In the genomic region with DNA sequence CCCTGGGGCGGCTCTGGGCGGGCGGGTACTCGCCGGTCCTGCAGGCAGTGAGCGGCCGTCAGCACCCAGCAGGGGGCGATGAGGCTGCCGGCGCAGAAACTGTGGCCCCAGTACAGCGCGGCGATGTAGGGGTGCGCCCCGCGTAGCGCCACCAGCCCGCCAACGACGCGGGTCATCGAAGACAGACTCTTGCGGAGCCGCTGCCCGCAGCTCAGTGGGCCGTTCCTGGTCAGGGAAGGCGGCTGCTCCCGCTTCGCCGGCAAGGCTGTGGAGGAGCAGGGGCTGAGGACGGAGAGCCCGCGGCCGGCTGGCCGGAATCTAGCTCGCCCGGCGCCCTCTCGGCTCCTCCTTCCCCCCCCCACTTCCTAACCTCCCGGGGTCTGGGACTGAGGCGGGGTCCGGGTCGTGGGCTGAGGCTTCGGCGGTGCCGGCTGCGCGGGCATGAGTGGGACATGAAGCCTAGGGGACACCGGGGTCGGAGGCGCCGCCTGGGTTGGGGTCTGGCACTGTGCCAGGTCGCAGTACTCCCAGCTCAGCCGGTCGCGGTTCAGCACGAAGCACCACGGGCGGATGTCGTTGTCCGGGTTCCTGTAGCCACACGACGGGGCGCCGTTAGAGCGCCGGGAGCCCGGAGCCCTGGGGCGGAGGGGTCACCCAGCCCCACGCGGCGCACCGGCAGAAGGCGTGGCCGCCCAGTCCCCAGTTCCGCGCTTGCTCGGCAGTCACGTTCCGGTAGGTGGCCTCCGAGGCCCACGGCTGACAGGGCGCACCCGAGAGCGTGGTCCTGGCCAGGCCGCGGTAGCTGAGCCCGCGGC, we compare ENCODE assay signal across 1 cellular context.
TF ChIP-seq lines count a peak whose summit lies in the region.

No MANE protein-coding gene starts in this region.

TF ChIP-seq in K562, 482 proteins besides CTCF, POLR2A, EP300 and RAD21 (continued from another document and continues in another):
- TF ChIP-seq, protein P1, sequence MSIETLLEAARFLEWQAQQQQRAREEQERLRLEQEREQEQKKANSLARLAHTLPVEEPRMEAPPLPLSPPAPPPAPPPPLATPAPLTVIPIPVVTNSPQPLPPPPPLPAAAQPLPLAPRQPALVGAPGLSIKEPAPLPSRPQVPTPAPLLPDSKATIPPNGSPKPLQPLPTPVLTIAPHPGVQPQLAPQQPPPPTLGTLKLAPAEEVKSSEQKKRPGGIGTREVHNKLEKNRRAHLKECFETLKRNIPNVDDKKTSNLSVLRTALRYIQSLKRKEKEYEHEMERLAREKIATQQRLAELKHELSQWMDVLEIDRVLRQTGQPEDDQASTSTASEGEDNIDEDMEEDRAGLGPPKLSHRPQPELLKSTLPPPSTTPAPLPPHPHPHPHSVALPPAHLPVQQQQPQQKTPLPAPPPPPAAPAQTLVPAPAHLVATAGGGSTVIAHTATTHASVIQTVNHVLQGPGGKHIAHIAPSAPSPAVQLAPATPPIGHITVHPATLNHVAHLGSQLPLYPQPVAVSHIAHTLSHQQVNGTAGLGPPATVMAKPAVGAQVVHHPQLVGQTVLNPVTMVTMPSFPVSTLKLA (conservative IDR thresholded peaks at IDR 0.05), result peak; percentile 90 to 94
- peak; percentile 75 for TF ChIP-seq ZBTB1 (CRISPR knock-in tag; IDR thresholded peaks at IDR 0.05; ENCODE audit: borderline replicate concordance, low read depth)
- TF ChIP-seq, protein P2, sequence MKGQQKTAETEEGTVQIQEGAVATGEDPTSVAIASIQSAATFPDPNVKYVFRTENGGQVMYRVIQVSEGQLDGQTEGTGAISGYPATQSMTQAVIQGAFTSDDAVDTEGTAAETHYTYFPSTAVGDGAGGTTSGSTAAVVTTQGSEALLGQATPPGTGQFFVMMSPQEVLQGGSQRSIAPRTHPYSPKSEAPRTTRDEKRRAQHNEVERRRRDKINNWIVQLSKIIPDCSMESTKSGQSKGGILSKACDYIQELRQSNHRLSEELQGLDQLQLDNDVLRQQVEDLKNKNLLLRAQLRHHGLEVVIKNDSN (CRISPR knock-in tag; IDR thresholded peaks at IDR 0.05), result peak; percentile 70
- TF ChIP-seq, protein P3, sequence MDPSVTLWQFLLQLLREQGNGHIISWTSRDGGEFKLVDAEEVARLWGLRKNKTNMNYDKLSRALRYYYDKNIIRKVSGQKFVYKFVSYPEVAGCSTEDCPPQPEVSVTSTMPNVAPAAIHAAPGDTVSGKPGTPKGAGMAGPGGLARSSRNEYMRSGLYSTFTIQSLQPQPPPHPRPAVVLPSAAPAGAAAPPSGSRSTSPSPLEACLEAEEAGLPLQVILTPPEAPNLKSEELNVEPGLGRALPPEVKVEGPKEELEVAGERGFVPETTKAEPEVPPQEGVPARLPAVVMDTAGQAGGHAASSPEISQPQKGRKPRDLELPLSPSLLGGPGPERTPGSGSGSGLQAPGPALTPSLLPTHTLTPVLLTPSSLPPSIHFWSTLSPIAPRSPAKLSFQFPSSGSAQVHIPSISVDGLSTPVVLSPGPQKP (CRISPR knock-in tag; IDR thresholded peaks at IDR 0.05), result no peak
- peak; percentile 12; the same call in 1 of the 2 replicates for TF ChIP-seq ESRRA (IDR thresholded peaks at IDR 0.05; ENCODE audit: borderline replicate concordance, low read depth)
- TF ChIP-seq, protein P4, sequence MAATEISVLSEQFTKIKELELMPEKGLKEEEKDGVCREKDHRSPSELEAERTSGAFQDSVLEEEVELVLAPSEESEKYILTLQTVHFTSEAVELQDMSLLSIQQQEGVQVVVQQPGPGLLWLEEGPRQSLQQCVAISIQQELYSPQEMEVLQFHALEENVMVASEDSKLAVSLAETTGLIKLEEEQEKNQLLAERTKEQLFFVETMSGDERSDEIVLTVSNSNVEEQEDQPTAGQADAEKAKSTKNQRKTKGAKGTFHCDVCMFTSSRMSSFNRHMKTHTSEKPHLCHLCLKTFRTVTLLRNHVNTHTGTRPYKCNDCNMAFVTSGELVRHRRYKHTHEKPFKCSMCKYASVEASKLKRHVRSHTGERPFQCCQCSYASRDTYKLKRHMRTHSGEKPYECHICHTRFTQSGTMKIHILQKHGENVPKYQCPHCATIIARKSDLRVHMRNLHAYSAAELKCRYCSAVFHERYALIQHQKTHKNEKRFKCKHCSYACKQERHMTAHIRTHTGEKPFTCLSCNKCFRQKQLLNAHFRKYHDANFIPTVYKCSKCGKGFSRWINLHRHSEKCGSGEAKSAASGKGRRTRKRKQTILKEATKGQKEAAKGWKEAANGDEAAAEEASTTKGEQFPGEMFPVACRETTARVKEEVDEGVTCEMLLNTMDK (IDR thresholded peaks at IDR 0.05; ENCODE audit: borderline replicate concordance, insufficient read depth, low read depth, low read length, poor library complexity, severe bottlenecking), result peak; percentile 95
- TF ChIP-seq SP1 (CRISPR knock-in tag; IDR thresholded peaks at IDR 0.05), result peak; percentile 89
- no peak for TF ChIP-seq ZNF212 (CRISPR knock-in tag; IDR thresholded peaks at IDR 0.05)
- TF ChIP-seq, protein P5, sequence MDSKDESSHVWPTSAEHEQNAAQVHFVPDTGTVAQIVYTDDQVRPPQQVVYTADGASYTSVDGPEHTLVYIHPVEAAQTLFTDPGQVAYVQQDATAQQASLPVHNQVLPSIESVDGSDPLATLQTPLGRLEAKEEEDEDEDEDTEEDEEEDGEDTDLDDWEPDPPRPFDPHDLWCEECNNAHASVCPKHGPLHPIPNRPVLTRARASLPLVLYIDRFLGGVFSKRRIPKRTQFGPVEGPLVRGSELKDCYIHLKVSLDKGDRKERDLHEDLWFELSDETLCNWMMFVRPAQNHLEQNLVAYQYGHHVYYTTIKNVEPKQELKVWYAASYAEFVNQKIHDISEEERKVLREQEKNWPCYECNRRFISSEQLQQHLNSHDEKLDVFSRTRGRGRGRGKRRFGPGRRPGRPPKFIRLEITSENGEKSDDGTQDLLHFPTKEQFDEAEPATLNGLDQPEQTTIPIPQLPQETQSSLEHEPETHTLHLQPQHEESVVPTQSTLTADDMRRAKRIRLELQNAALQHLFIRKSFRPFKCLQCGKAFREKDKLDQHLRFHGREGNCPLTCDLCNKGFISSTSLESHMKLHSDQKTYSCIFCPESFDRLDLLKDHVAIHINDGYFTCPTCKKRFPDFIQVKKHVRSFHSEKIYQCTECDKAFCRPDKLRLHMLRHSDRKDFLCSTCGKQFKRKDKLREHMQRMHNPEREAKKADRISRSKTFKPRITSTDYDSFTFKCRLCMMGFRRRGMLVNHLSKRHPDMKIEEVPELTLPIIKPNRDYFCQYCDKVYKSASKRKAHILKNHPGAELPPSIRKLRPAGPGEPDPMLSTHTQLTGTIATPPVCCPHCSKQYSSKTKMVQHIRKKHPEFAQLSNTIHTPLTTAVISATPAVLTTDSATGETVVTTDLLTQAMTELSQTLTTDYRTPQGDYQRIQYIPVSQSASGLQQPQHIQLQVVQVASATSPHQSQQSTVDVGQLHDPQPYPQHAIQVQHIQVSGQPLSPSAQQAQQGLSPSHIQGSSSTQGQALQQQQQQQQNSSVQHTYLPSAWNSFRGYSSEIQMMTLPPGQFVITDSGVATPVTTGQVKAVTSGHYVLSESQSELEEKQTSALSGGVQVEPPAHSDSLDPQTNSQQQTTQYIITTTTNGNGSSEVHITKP (IDR thresholded peaks at IDR 0.05; ENCODE audit: partially characterized antibody), result peak; percentile 59
- no peak for TF ChIP-seq ZNF444 (CRISPR knock-in tag; IDR thresholded peaks at IDR 0.05)
- peak; percentile 37; the same call in 1 of the 2 replicates for TF ChIP-seq CHD2 (IDR thresholded peaks at IDR 0.05; ENCODE audit: low read depth, low read length)
- TF ChIP-seq ELF4 (CRISPR knock-in tag; IDR thresholded peaks at IDR 0.05), result peak; percentile 53; the same call in 1 of the 2 replicates
- TF ChIP-seq ZNF232 (CRISPR knock-in tag; IDR thresholded peaks at IDR 0.05), result 0 out of 2 replicates have a peak, but pooled peaks have one; percentile 64
- peak; percentile 81 for TF ChIP-seq L3MBTL2 (IDR thresholded peaks at IDR 0.05)
- TF ChIP-seq CREM (IDR thresholded peaks at IDR 0.05; ENCODE audit: low read depth), result peak; percentile 84
- TF ChIP-seq MYNN (IDR thresholded peaks at IDR 0.05), result peak; percentile 70
- no peak for TF ChIP-seq MYNN (CRISPR knock-in tag; IDR thresholded peaks at IDR 0.05)
- TF ChIP-seq, protein P6, sequence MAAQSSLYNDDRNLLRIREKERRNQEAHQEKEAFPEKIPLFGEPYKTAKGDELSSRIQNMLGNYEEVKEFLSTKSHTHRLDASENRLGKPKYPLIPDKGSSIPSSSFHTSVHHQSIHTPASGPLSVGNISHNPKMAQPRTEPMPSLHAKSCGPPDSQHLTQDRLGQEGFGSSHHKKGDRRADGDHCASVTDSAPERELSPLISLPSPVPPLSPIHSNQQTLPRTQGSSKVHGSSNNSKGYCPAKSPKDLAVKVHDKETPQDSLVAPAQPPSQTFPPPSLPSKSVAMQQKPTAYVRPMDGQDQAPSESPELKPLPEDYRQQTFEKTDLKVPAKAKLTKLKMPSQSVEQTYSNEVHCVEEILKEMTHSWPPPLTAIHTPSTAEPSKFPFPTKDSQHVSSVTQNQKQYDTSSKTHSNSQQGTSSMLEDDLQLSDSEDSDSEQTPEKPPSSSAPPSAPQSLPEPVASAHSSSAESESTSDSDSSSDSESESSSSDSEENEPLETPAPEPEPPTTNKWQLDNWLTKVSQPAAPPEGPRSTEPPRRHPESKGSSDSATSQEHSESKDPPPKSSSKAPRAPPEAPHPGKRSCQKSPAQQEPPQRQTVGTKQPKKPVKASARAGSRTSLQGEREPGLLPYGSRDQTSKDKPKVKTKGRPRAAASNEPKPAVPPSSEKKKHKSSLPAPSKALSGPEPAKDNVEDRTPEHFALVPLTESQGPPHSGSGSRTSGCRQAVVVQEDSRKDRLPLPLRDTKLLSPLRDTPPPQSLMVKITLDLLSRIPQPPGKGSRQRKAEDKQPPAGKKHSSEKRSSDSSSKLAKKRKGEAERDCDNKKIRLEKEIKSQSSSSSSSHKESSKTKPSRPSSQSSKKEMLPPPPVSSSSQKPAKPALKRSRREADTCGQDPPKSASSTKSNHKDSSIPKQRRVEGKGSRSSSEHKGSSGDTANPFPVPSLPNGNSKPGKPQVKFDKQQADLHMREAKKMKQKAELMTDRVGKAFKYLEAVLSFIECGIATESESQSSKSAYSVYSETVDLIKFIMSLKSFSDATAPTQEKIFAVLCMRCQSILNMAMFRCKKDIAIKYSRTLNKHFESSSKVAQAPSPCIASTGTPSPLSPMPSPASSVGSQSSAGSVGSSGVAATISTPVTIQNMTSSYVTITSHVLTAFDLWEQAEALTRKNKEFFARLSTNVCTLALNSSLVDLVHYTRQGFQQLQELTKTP (IDR thresholded peaks at IDR 0.05; ENCODE audit: low read depth in 1 of 2, partially characterized antibody in 2 of 2), result no peak
- no peak; the same call in 1 of the 2 replicates for TF ChIP-seq MBD2 (IDR thresholded peaks at IDR 0.05; ENCODE audit: borderline replicate concordance, low read depth)
- TF ChIP-seq LCOR (CRISPR knock-in tag; IDR thresholded peaks at IDR 0.05), result peak; percentile 82
- TF ChIP-seq, protein P7, sequence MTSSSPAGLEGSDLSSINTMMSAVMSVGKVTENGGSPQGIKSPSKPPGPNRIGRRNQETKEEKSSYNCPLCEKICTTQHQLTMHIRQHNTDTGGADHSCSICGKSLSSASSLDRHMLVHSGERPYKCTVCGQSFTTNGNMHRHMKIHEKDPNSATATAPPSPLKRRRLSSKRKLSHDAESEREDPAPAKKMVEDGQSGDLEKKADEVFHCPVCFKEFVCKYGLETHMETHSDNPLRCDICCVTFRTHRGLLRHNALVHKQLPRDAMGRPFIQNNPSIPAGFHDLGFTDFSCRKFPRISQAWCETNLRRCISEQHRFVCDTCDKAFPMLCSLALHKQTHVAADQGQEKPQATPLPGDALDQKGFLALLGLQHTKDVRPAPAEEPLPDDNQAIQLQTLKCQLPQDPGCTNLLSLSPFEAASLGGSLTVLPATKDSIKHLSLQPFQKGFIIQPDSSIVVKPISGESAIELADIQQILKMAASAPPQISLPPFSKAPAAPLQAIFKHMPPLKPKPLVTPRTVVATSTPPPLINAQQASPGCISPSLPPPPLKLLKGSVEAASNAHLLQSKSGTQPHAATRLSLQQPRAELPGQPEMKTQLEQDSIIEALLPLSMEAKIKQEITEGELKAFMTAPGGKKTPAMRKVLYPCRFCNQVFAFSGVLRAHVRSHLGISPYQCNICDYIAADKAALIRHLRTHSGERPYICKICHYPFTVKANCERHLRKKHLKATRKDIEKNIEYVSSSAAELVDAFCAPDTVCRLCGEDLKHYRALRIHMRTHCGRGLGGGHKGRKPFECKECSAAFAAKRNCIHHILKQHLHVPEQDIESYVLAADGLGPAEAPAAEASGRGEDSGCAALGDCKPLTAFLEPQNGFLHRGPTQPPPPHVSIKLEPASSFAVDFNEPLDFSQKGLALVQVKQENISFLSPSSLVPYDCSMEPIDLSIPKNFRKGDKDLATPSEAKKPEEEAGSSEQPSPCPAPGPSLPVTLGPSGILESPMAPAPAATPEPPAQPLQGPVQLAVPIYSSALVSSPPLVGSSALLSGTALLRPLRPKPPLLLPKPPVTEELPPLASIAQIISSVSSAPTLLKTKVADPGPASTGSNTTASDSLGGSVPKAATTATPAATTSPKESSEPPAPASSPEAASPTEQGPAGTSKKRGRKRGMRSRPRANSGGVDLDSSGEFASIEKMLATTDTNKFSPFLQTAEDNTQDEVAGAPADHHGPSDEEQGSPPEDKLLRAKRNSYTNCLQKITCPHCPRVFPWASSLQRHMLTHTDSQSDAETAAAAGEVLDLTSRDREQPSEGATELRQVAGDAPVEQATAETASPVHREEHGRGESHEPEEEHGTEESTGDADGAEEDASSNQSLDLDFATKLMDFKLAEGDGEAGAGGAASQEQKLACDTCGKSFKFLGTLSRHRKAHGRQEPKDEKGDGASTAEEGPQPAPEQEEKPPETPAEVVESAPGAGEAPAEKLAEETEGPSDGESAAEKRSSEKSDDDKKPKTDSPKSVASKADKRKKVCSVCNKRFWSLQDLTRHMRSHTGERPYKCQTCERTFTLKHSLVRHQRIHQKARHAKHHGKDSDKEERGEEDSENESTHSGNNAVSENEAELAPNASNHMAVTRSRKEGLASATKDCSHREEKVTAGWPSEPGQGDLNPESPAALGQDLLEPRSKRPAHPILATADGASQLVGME (CRISPR knock-in tag; IDR thresholded peaks at IDR 0.05), result peak; percentile 43
- TF ChIP-seq ZNF384 (IDR thresholded peaks at IDR 0.05; ENCODE audit: low read depth, low read length), result no peak
- TF ChIP-seq TEAD1 (CRISPR knock-in tag; IDR thresholded peaks at IDR 0.05), result peak in 1 of 2 experiments; percentile 80; a peak in 2 of 4 replicates
- TF ChIP-seq SOX6 (IDR thresholded peaks at IDR 0.05), result peak; percentile 17; the same call in 1 of the 2 replicates
- no peak for TF ChIP-seq ARNT (IDR thresholded peaks at IDR 0.05)
- peak; percentile 89 for TF ChIP-seq TGIF2 (CRISPR knock-in tag; IDR thresholded peaks at IDR 0.05)
- peak in 1 of 2 experiments; percentile 77 for TF ChIP-seq MAZ (CRISPR knock-in tag; conservative IDR thresholded peaks at IDR 0.05 in 1 of 2, IDR thresholded peaks at IDR 0.05 in 1 of 2)
- no peak for TF ChIP-seq TEAD4 (IDR thresholded peaks at IDR 0.05; ENCODE audit: low read length)
- TF ChIP-seq TEAD4 (CRISPR knock-in tag; IDR thresholded peaks at IDR 0.05; ENCODE audit: borderline replicate concordance), result 0 out of 2 replicates have a peak, but pooled peaks have one; percentile 49
- TF ChIP-seq FOXA3 (CRISPR knock-in tag; conservative IDR thresholded peaks at IDR 0.05 in 1 of 2, IDR thresholded peaks at IDR 0.05 in 1 of 2), result no peak
- no peak for TF ChIP-seq ZFP1 (CRISPR knock-in tag; IDR thresholded peaks at IDR 0.05)
- no peak for TF ChIP-seq PYGO2 (tag; IDR thresholded peaks at IDR 0.05)
- peak; percentile 95 for TF ChIP-seq BHLHE40 (IDR thresholded peaks at IDR 0.05; ENCODE audit: low read length)
- TF ChIP-seq THRAP3 (IDR thresholded peaks at IDR 0.05; ENCODE audit: borderline replicate concordance), result no peak
- TF ChIP-seq ZNF165 (CRISPR knock-in tag; IDR thresholded peaks at IDR 0.05; ENCODE audit: borderline replicate concordance), result no peak
- 0 out of 4 replicates have a peak, but pooled peaks of 1 of the 2 experiments have one; percentile 57 for TF ChIP-seq TBL1XR1 (IDR thresholded peaks at IDR 0.05; ENCODE audit: low read length in 2 of 2)
- no peak for TF ChIP-seq ZNF140 (CRISPR knock-in tag; IDR thresholded peaks at IDR 0.05)
- no peak for TF ChIP-seq ZNF766 (CRISPR knock-in tag; conservative IDR thresholded peaks at IDR 0.05)
- no peak for TF ChIP-seq IFI16 (CRISPR knock-in tag; IDR thresholded peaks at IDR 0.05)
